ENCODE assay signal across 7 cellular contexts in genomic region chr19:30666301-30666803, GRCh38.
DNase-seq lines count a peak whose midpoint lies in the region; ATAC-seq and TF ChIP-seq lines count a peak whose summit lies in the region.

No MANE protein-coding gene starts in this region.

- in situ Hi-C loops in KBM-7 (cut with MboI; ENCODE audit: low pct_unique_long_range_greater_than_20kb, low sequenced_read_pairs) = loop anchor here (25.0 kb wide), 2 partner anchors 929 to 1896 kb away; no protein-coding TSS in a partner anchor

- DNase-seq in GM03348 (ENCODE audit: low spot score) (peak; percentile 75), KBM-7 (peak; percentile 40), cerebellar cortex (ENCODE audit: low spot score) (peak; percentile 66), medulla oblongata (ENCODE audit: extremely low spot score) (peak; percentile 67)
- DNase-seq in stimulated activated naive CD4-positive, alpha-beta T cell treated with Interleukin-2 at 50 U/mL for 16 hours (lab: John Stamatoyannopoulos, UW) = peak; percentile 29

- 0 out of 2 replicates have a peak overlapping the region, but pooled peaks have one; percentile 68 for H3K27ac ChIP-seq in VCaP

- TF ChIP-seq CTCF in VCaP (conservative IDR thresholded peaks at IDR 0.05) = peak; percentile 98

- no peak for ATAC-seq in HG03571 (IDR thresholded peaks at IDR 0.05; ENCODE audit: unreplicated experiment)
